In the genomic region with DNA sequence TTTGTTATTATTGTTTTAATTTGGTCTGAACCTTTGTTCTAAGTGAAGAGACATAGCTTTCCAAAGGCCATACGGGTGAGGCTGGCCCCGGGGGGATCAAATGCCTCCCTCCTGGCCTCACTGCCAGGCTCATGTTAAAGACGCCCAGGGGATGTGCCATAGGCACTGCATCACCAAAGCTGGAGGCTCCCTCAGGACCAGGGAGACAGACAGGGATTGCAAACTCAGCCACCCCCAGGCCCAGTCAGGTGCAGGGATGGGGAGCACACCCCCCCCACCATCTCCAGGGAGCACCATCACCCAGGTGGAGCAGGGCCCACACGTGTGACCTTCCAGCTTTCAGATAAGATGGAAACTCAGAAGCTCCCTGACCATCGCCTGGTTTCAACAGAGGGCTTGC, we compare ENCODE assay signal across 21 cellular contexts.
DNase-seq lines count a peak whose midpoint lies in the region; ATAC-seq and TF ChIP-seq lines count a peak whose summit lies in the region.
"Had no signal": no experiment of that assay in that cellular context is flagged by ENCODE, and none has a peak within 500 bp of the region (broad histone marks: within the 10 kb centered on the region; RNA-seq: fewer than 3 reads in every experiment).

No MANE protein-coding gene starts in this region.

- H3K4me1 ChIP-seq in GM23338 (ENCODE audit: insufficient read depth) (no peaks in the 10 kb centered on the region), H9 (ENCODE audit: insufficient read depth, low read length) (no peaks in the 10 kb centered on the region), PC-9 (replicated peaks; ENCODE audit: insufficient read depth) (no peaks in the 10 kb centered on the region)

- H3K36me3 Mint-ChIP-seq in GM23338 (ENCODE audit: low read depth) (peaks cover 20% of the 10 kb centered on the region), H9 (ENCODE audit: insufficient read depth in 1 of 3, low read depth in 3 of 3) (peaks cover 7 to 10% (median 9%) of the 10 kb centered on the region in 3 experiments; a peak in 6 of 7 replicates), neural crest cell (ENCODE audit: low read depth) (peaks cover 2% of the 10 kb centered on the region)
- peaks cover 19% of the 10 kb centered on the region for H3K36me3 Mint-ChIP-seq in stimulated activated memory B cell treated with anti-CD40 and anti-IgM and Interleukin-4, amounts not matched to agents 10 μg/mL and 1 μg/mL and 100 μg/mL, for 72 hours
- H3K36me3 Mint-ChIP-seq: CD4-positive, alpha-beta memory T cell had no signal

- no peak overlapping the region for H2AFZ ChIP-seq in GM23338
- no peak overlapping the region for H2AFZ ChIP-seq in H9 (ENCODE audit: low read length)
- no peak overlapping the region for H2AFZ ChIP-seq in PC-9

- no peak overlapping the region for H3K18ac ChIP-seq in H9 (ENCODE audit: insufficient read length, low read depth, low read length)

- H2BK15ac ChIP-seq in H9 (ENCODE audit: low read depth, low read length), result no peak overlapping the region

- no peak overlapping the region for H4K8ac ChIP-seq in H9 (replicated peaks; ENCODE audit: insufficient read length, low read depth, low read length)

- no peaks in the 10 kb centered on the region for H4K20me1 ChIP-seq in GM23338 (replicated peaks; ENCODE audit: insufficient read depth)
- H4K20me1 ChIP-seq in H9 (ENCODE audit: control insufficient read depth, insufficient read depth, insufficient read length), result peaks cover 6% of the 10 kb centered on the region
- peaks cover 14% of the 10 kb centered on the region for H4K20me1 ChIP-seq in PC-9 (ENCODE audit: insufficient read depth)

- no peak overlapping the region for H4K91ac ChIP-seq in H9 (ENCODE audit: insufficient read length, low read depth, low read length)

- no peak overlapping the region for H3K9ac ChIP-seq in H9 (ENCODE audit: extremely low read depth, insufficient read length, low read length)
- H3K9ac ChIP-seq: KMS-11 had no signal

- whole genome bisulfite sequencing in H9 (ENCODE audit: extremely low coverage, insufficient read length, low lambda C conversion rate), result no CpG with 5 or more reads among the region's 5 CpGs

- H3K79me1 ChIP-seq in H9 (ENCODE audit: insufficient read depth, low read depth, low read length, poor library complexity, severe bottlenecking), result no peaks in the 10 kb centered on the region

- TF ChIP-seq CTCF in GM23338 (conservative IDR thresholded peaks at IDR 0.05; ENCODE audit: low read depth in 2 of 2) (no peak), H9 (conservative IDR thresholded peaks at IDR 0.05) (no peak), neural crest cell (conservative IDR thresholded peaks at IDR 0.05) (no peak), PC-9 (conservative IDR thresholded peaks at IDR 0.05) (no peak)

- H3T11ph ChIP-seq in H9 (ENCODE audit: low read length), result no peak overlapping the region

- POLR2A ChIA-PET in PC-9 (lab: Charles Lee; ENCODE audit: unreplicated experiment), result no interaction called here

- H3K36me3 ChIP-seq in GM23338 (ENCODE audit: insufficient read depth), result peaks cover 2% of the 10 kb centered on the region; the same call in 1 of the 2 replicates
- H3K36me3 ChIP-seq in PC-9 (ENCODE audit: low read depth), result no peaks in the 10 kb centered on the region

- H3K4me2 ChIP-seq in GM23338 (no peak overlapping the region), H9 (ENCODE audit: insufficient read depth, insufficient read length, low read length) (no peak overlapping the region), PC-9 (no peak overlapping the region)
- H3K4me2 ChIP-seq: KMS-11 had no signal

- H2BK20ac ChIP-seq in H9 (ENCODE audit: low read depth, low read length, poor library complexity, severe bottlenecking), result no peak overlapping the region

- 0 out of 2 replicates have a peak overlapping the region, but pooled peaks have one; percentile 27 for H3K27ac Mint-ChIP-seq in GM23338
- H3K27ac Mint-ChIP-seq in H9, result peak overlapping the region in 2 of 3 experiments; percentile 31 to 47; a peak in 1 of 7 replicates
- H3K27ac Mint-ChIP-seq in neural crest cell (ENCODE audit: unreplicated experiment), result peak overlapping the region; percentile 35
- no peak overlapping the region for H3K27ac Mint-ChIP-seq in stimulated activated memory B cell treated with anti-CD40 and anti-IgM and Interleukin-4, amounts not matched to agents 10 μg/mL and 1 μg/mL and 100 μg/mL, for 72 hours
- H3K27ac Mint-ChIP-seq: CD4-positive, alpha-beta memory T cell; HFFc6 had no signal

- H4K5ac ChIP-seq in H9 (ENCODE audit: insufficient read length, low read depth, low read length), result no peak overlapping the region

- H3F3A ChIP-seq in GM23338 (replicated peaks; ENCODE audit: low read depth) (no peaks in the 10 kb centered on the region), PC-9 (ENCODE audit: insufficient read depth, low read depth) (no peaks in the 10 kb centered on the region)

- H3K27me3 Mint-ChIP-seq in GM23338 (ENCODE audit: insufficient read depth, low read depth, poor library complexity), result peaks cover 6% of the 10 kb centered on the region
- H3K27me3 Mint-ChIP-seq in H9 (ENCODE audit: low read depth), result no peaks in the 10 kb centered on the region
- no peaks in the 10 kb centered on the region for H3K27me3 Mint-ChIP-seq in neural crest cell (ENCODE audit: low read depth)
- no peaks in the 10 kb centered on the region for H3K27me3 Mint-ChIP-seq in stimulated activated memory B cell treated with anti-CD40 and anti-IgM and Interleukin-4, amounts not matched to agents 10 μg/mL and 1 μg/mL and 100 μg/mL, for 72 hours
- H3K27me3 Mint-ChIP-seq: CD4-positive, alpha-beta memory T cell had no signal

- CTCF ChIA-PET in PC-9 (lab: Charles Lee), result interaction anchor here (0.5 kb wide), 1 partner anchor 106 kb away, joined by 3 read pairs; no protein-coding TSS in a partner anchor

- H3K27me3 ChIP-seq in GM23338 (ENCODE audit: insufficient read depth) (no peaks in the 10 kb centered on the region), H9 (ENCODE audit: insufficient read depth, low read length) (no peaks in the 10 kb centered on the region), PC-9 (ENCODE audit: insufficient read depth, low read depth) (no peaks in the 10 kb centered on the region)

- no peak overlapping the region for H2BK5ac ChIP-seq in H9 (ENCODE audit: insufficient read length, low read length)

- H3K9me3 ChIP-seq in H9 (ENCODE audit: control insufficient read depth, low read depth, low read length) (peaks cover under 1% of the 10 kb centered on the region), PC-9 (ENCODE audit: insufficient read depth, low read depth) (no peaks in the 10 kb centered on the region)

- H3K4me1 Mint-ChIP-seq in GM23338 (no peaks in the 10 kb centered on the region), H9 (no peaks in the 10 kb centered on the region), neural crest cell (no peaks in the 10 kb centered on the region)
- H3K4me1 Mint-ChIP-seq in stimulated activated memory B cell treated with anti-CD40 and anti-IgM and Interleukin-4, amounts not matched to agents 10 μg/mL and 1 μg/mL and 100 μg/mL, for 72 hours, result no peaks in the 10 kb centered on the region

- H2BK120ac ChIP-seq in H9 (ENCODE audit: low read depth, low read length, poor library complexity, severe bottlenecking), result no peak overlapping the region

- H3K23ac ChIP-seq in H9 (ENCODE audit: insufficient read length, low read depth, low read length), result no peak overlapping the region

- H2AK5ac ChIP-seq in H9 (ENCODE audit: insufficient read length, low read length), result no peak overlapping the region

- H3K4me3 Mint-ChIP-seq in GM23338, result no peak overlapping the region
- H3K4me3 Mint-ChIP-seq in H9, result no peak overlapping the region
- H3K4me3 Mint-ChIP-seq in neural crest cell, result no peak overlapping the region
- H3K4me3 Mint-ChIP-seq in stimulated activated memory B cell treated with anti-CD40 and anti-IgM and Interleukin-4, amounts not matched to agents 10 μg/mL and 1 μg/mL and 100 μg/mL, for 72 hours, result no peak overlapping the region
- H3K4me3 Mint-ChIP-seq: CD4-positive, alpha-beta memory T cell; HFFc6 had no signal

- ATAC-seq in GM23338, result no peak
- peak; percentile 16 for ATAC-seq in stimulated activated memory B cell treated with anti-CD40 and anti-IgM and Interleukin-4, amounts not matched to agents 10 μg/mL and 1 μg/mL and 100 μg/mL, for 72 hours
- no peak for ATAC-seq in HG03571 (IDR thresholded peaks at IDR 0.05; ENCODE audit: unreplicated experiment)
- ATAC-seq: Panc1 had no signal

- H3K9me3 Mint-ChIP-seq in GM23338, result peaks cover 13% of the 10 kb centered on the region
- peaks cover 6 to 10% of the 10 kb centered on the region in 2 experiments for H3K9me3 Mint-ChIP-seq in H9
- H3K9me3 Mint-ChIP-seq in neural crest cell, result peaks cover 2% of the 10 kb centered on the region
- H3K9me3 Mint-ChIP-seq in stimulated activated memory B cell treated with anti-CD40 and anti-IgM and Interleukin-4, amounts not matched to agents 10 μg/mL and 1 μg/mL and 100 μg/mL, for 72 hours, result peaks cover 2% of the 10 kb centered on the region

- H3K9me2 ChIP-seq in GM23338 (ENCODE audit: insufficient read depth), result no peaks in the 10 kb centered on the region
- no peaks in the 10 kb centered on the region for H3K9me2 ChIP-seq in PC-9 (ENCODE audit: insufficient read depth)

- H3K56ac ChIP-seq in H9 (ENCODE audit: insufficient read length, low read depth, low read length), result no peak overlapping the region

- H3K4me3 ChIP-seq in GM23338 (no peak overlapping the region), PC-9 (no peak overlapping the region)

- H3K27ac ChIP-seq in GM23338 (ENCODE audit: low read depth) (no peak overlapping the region), H9 (ENCODE audit: insufficient read length, low read depth, low read length) (no peak overlapping the region), PC-9 (no peak overlapping the region)
- H3K27ac ChIP-seq: KMS-11 had no signal

- no peaks in the 10 kb centered on the region for H3K23me2 ChIP-seq in H9 (ENCODE audit: insufficient read length, low read depth, low read length, poor library complexity, severe bottlenecking)

- no peak overlapping the region for H3K4ac ChIP-seq in H9 (ENCODE audit: low read depth, low read length)

- DNase-seq in GM23338 (ENCODE audit: low spot score) (no peak), H9 (no peak), neural crest cell (ENCODE audit: low read depth, low spot score) (no peak), NCI-H2107 (lab: John Stamatoyannopoulos, UW) (no peak), PC-9 (no peak)
- DNase-seq: C1 segment of cervical spinal cord; CD4-positive, alpha-beta memory T cell; COR-L47; DMS79; EL; GDM1; HFFc6; MM.1S; NCI-H2029; NCI-H446 treated with DMSO at 0.1 percent for 48 hours; NCI-H69; SHP77 treated with DMSO at 0.1 percent for 48 hours had no signal

- H2BK12ac ChIP-seq in H9 (ENCODE audit: insufficient read length, low read depth, low read length), result no peak overlapping the region

- no peak overlapping the region for H3K14ac ChIP-seq in H9 (ENCODE audit: insufficient read depth, low read length)

- intact Hi-C loops in PC-9 (cut with micrococcal nuclease; ENCODE audit: unreplicated experiment), result no loop called here

- H3K79me2 ChIP-seq in GM23338 (replicated peaks; ENCODE audit: insufficient read depth), result peaks cover 25% of the 10 kb centered on the region
- no peaks in the 10 kb centered on the region for H3K79me2 ChIP-seq in H9 (ENCODE audit: insufficient read depth, low read length)
- no peaks in the 10 kb centered on the region for H3K79me2 ChIP-seq in PC-9 (ENCODE audit: low read depth)

- BruUV-seq in PC-9 (replicated peaks; lab: Mats Ljungman, UMichigan), result no TSS peak

TF ChIP-seq in GM23338, 12 proteins besides CTCF, POLR2A, EP300 and RAD21 (continues in another document):
- TF ChIP-seq POLR2AphosphoS5 (IDR thresholded peaks at IDR 0.05; ENCODE audit: low read depth) (no peak), JUNB (IDR thresholded peaks at IDR 0.05; ENCODE audit: unreplicated experiment) (no peak)
